Comparison of ENCODE assay signal across 8 cellular contexts in genomic region chr9:37471942-37472679, GRCh38. TPM values are rescaled to one million over a fixed set of nuclear protein-coding genes. Genes with fewer than 3 reads are reported as not detected.
DNase-seq lines count a peak whose midpoint lies in the region; ATAC-seq and TF ChIP-seq lines count a peak whose summit lies in the region.

No MANE protein-coding gene starts in this region.

- peaks cover 9% of the 10 kb centered on the region for H3K4me1 Mint-ChIP-seq in activated T-cell treated with anti-CD3 and anti-CD28 coated beads, Interleukin-2, amount 50 U/mL, for 72 hours (ENCODE audit: low read depth)
- H3K4me1 Mint-ChIP-seq in activated CD8-positive, alpha-beta T cell treated with anti-CD3 and anti-CD28 coated beads for 36 hours (ENCODE audit: low read depth) = peaks cover 9% of the 10 kb centered on the region

- peak in 1 of 2 donors; percentile 19 for ATAC-seq in activated T-cell treated with anti-CD3 and anti-CD28 coated beads, Interleukin-2, amount 50 U/mL, for 72 hours (replicated peaks in 1 of 2)
- peak; percentile 17 for ATAC-seq in activated CD8-positive, alpha-beta T cell treated with anti-CD3 and anti-CD28 coated beads for 36 hours
- ATAC-seq in GM19452 (IDR thresholded peaks at IDR 0.05; ENCODE audit: unreplicated experiment) (no peak), HG03095 (IDR thresholded peaks at IDR 0.05; ENCODE audit: unreplicated experiment) (no peak)

- no peaks in the 10 kb centered on the region for H3K27me3 ChIP-seq in cardiac muscle cell

- no peak for DNase-seq in activated T-cell treated with anti-CD3 and anti-CD28 coated beads, Interleukin-2, amount 50 U/mL, for 72 hours
- no peak for DNase-seq in activated T-cell treated with anti-CD3 and anti-CD28 coated beads, Interleukin-2, amount 50 U/mL, for 48 hours
- no peak for DNase-seq in activated CD8-positive, alpha-beta T cell treated with anti-CD3 and anti-CD28 coated beads for 36 hours
- DNase-seq in cardiac muscle cell (ENCODE audit: low read depth in 1 of 2, low spot score in 1 of 2) (peak; percentile 42 to 94), pons (ENCODE audit: low spot score) (peak; percentile 46), posterior cingulate gyrus (no peak)

- H3K36me3 Mint-ChIP-seq in activated T-cell treated with anti-CD3 and anti-CD28 coated beads, Interleukin-2, amount 50 U/mL, for 72 hours (ENCODE audit: insufficient read depth in 2 of 2) = peaks cover 6 to 20% of the 10 kb centered on the region in 2 donors
- H3K36me3 Mint-ChIP-seq in activated CD8-positive, alpha-beta T cell treated with anti-CD3 and anti-CD28 coated beads for 36 hours (ENCODE audit: low read depth) = peaks cover 4% of the 10 kb centered on the region

- peaks cover 8% of the 10 kb centered on the region for H3K4me1 ChIP-seq in cardiac muscle cell (ENCODE audit: low read depth)

- peaks cover 0 to 9% of the 10 kb centered on the region in 2 donors for H3K9me3 Mint-ChIP-seq in activated T-cell treated with anti-CD3 and anti-CD28 coated beads, Interleukin-2, amount 50 U/mL, for 72 hours
- peaks cover 10% of the 10 kb centered on the region for H3K9me3 Mint-ChIP-seq in activated CD8-positive, alpha-beta T cell treated with anti-CD3 and anti-CD28 coated beads for 36 hours

- no peak for TF ChIP-seq CTCF in activated CD8-positive, alpha-beta T cell treated with anti-CD3 and anti-CD28 coated beads for 36 hours (IDR thresholded peaks at IDR 0.05)
- TF ChIP-seq CTCF in cardiac muscle cell (IDR thresholded peaks at IDR 0.05; ENCODE audit: low read depth, low read length) = no peak

- peaks cover 7% of the 10 kb centered on the region for H3K27me3 Mint-ChIP-seq in activated T-cell treated with anti-CD3 and anti-CD28 coated beads, Interleukin-2, amount 50 U/mL, for 72 hours (ENCODE audit: low read depth)
- peaks cover 9% of the 10 kb centered on the region for H3K27me3 Mint-ChIP-seq in activated CD8-positive, alpha-beta T cell treated with anti-CD3 and anti-CD28 coated beads for 36 hours

- no peak overlapping the region for H3K4me3 ChIP-seq in cardiac muscle cell

- H3K27ac ChIP-seq in cardiac muscle cell = peak overlapping the region; percentile 88

- CTCF ChIA-PET in activated CD8-positive, alpha-beta T cell treated with anti-CD3 and anti-CD28 coated beads for 36 hours (lab: Charles Lee) = interaction anchor here (1.1 kb wide), 1 partner anchor 123 kb away, joined by 3 read pairs; no protein-coding TSS in a partner anchor

- peak overlapping the region; percentile 71 to 91 for H3K4me3 Mint-ChIP-seq in activated T-cell treated with anti-CD3 and anti-CD28 coated beads, Interleukin-2, amount 50 U/mL, for 72 hours
- peak overlapping the region; percentile 70 for H3K4me3 Mint-ChIP-seq in activated CD8-positive, alpha-beta T cell treated with anti-CD3 and anti-CD28 coated beads for 36 hours

- intact Hi-C loops in activated CD8-positive, alpha-beta T cell treated with anti-CD3 and anti-CD28 coated beads for 36 hours (cut with micrococcal nuclease) = no loop called here
- intact Hi-C loops in posterior cingulate gyrus (cut with DNase I) = no loop called here

- H3K27ac Mint-ChIP-seq in activated T-cell treated with anti-CD3 and anti-CD28 coated beads, Interleukin-2, amount 50 U/mL, for 72 hours = peak overlapping the region; percentile 88
- peak overlapping the region; percentile 67 for H3K27ac Mint-ChIP-seq in activated CD8-positive, alpha-beta T cell treated with anti-CD3 and anti-CD28 coated beads for 36 hours

- no peaks in the 10 kb centered on the region for H3K9me3 ChIP-seq in cardiac muscle cell (ENCODE audit: low read depth)

- H3K36me3 ChIP-seq in cardiac muscle cell = no peaks in the 10 kb centered on the region

- POLR2A ChIA-PET in activated CD8-positive, alpha-beta T cell treated with anti-CD3 and anti-CD28 coated beads for 36 hours (lab: Charles Lee) = no interaction called here

RNA-seq across cellular contexts. Expression of gene ZBTB5, which starts 6.9 kb away (rescaled TPM):
- total RNA-seq in activated T-cell treated with anti-CD3 and anti-CD28 coated beads, Interleukin-2, amount 50 U/mL, for 72 hours = 10 to 100 TPM in 1 of 2 donors, 1 to 10 TPM in 1; 9.9 to 13.2 TPM
- 1 to 10 TPM; 8.6 to 8.8 TPM for total RNA-seq in activated CD8-positive, alpha-beta T cell treated with anti-CD3 and anti-CD28 coated beads for 36 hours
- 16.2 and 24.9 TPM in 2 replicates for total RNA-seq in cardiac muscle cell
- 6.7 and 10.9 TPM in 2 replicates for polyA plus RNA-seq in cardiac muscle cell

RNA-seq across cellular contexts. Expression of gene POLR1E, which starts 13.6 kb away (rescaled TPM):
- 10 to 100 TPM; 67.8 to 77.2 TPM for total RNA-seq in activated T-cell treated with anti-CD3 and anti-CD28 coated beads, Interleukin-2, amount 50 U/mL, for 72 hours
- total RNA-seq in activated CD8-positive, alpha-beta T cell treated with anti-CD3 and anti-CD28 coated beads for 36 hours = 10 to 100 TPM; 66.9 to 70.5 TPM
- total RNA-seq in cardiac muscle cell = 15.1 and 18.2 TPM in 2 replicates
- 7.6 and 7.8 TPM in 2 replicates for polyA plus RNA-seq in cardiac muscle cell

RNA-seq across cellular contexts. Expression of gene GRHPR, which starts 49.6 kb away (rescaled TPM):
- total RNA-seq in activated T-cell treated with anti-CD3 and anti-CD28 coated beads, Interleukin-2, amount 50 U/mL, for 72 hours = 10 to 100 TPM; 70.2 to 94.2 TPM
- 10 to 100 TPM; 62.8 to 64.6 TPM for total RNA-seq in activated CD8-positive, alpha-beta T cell treated with anti-CD3 and anti-CD28 coated beads for 36 hours
- total RNA-seq in cardiac muscle cell = 335 and 376 TPM in 2 replicates
- 252 and 280 TPM in 2 replicates for polyA plus RNA-seq in cardiac muscle cell

Comparison
In these comparisons a context has a peak if more than half of its experiments do, and no peak if none do; other contexts are left out.
1. DNase-seq: peak in cardiac muscle cell (2 of 2) and pons (single experiment); none in activated T-cell treated with anti-CD3 and anti-CD28 coated beads, Interleukin-2, amount 50 U/mL, for 72 hours (0 of 2), activated T-cell treated with anti-CD3 and anti-CD28 coated beads, Interleukin-2, amount 50 U/mL, for 48 hours (0 of 2), activated CD8-positive, alpha-beta T cell treated with anti-CD3 and anti-CD28 coated beads for 36 hours (single experiment) and posterior cingulate gyrus (0 of 10).